ENCODE assay signal across 22 cellular contexts in genomic region chr18:8715599-8715998, GRCh38.
"Had no signal": no experiment of that assay in that cellular context is flagged by ENCODE, and none has a peak within 500 bp of the region (broad histone marks: within the 10 kb centered on the region; RNA-seq: fewer than 3 reads in every experiment).

No MANE protein-coding gene starts in this region.

- H3K9me3 ChIP-seq: gastrocnemius medialis, right atrium auricular region, tibial nerve had no signal

- H3K4me1 ChIP-seq: gastrocnemius medialis, right atrium auricular region, tibial nerve had no signal

- ATAC-seq: gastrocnemius medialis, left cardiac atrium, left ventricle myocardium superior had no signal

- H3K4me1 Mint-ChIP-seq: activated CD4-positive, alpha-beta T cell treated with anti-CD3 and anti-CD28 coated beads, Interleukin-2, amount 10 ng/mL, durations not matched to agents 7 days and 5 days had no signal

- H3K27ac ChIP-seq: gastrocnemius medialis, hepatocyte, right atrium auricular region, tibial nerve had no signal

- H3K4me3 ChIP-seq: gastrocnemius medialis, hepatocyte, right atrium auricular region, tibial nerve had no signal

- DNase-seq: activated CD4-positive, alpha-beta T cell treated with anti-CD3 and anti-CD28 coated beads, Interleukin-2, amount 10 ng/mL, durations not matched to agents 7 days and 5 days; activated CD4-positive, CD25-positive, alpha-beta regulatory T cell treated with anti-CD3 and anti-CD28 coated beads, Interleukin-2, amount 50 U/mL, for 72 hours; activated gamma-delta T cell; activated naive CD4-positive, alpha-beta T cell treated with anti-CD3 and anti-CD28 coated beads, Interleukin-2, amount 10 ng/mL, durations not matched to agents 7 days and 5 days; amygdala; caudate nucleus; dermis blood vessel endothelial cell; effector CD8-positive, alpha-beta T cell; gastrocnemius medialis; left cardiac atrium; left ventricle myocardium superior; naive B cell; nucleus accumbens; stimulated activated CD4-positive, alpha-beta T cell treated with anti-CD3 and anti-CD28 coated beads, Interleukin-15, amount 100 ng/mL, for 24 hours; stimulated activated CD4-positive, alpha-beta T cell treated with anti-CD3 and anti-CD28 coated beads, Interleukin-2, amount 100 ng/mL, for 24 hours; stimulated activated naive CD4-positive, alpha-beta T cell; T1000 had no signal

- H3K4me3 Mint-ChIP-seq: activated CD4-positive, alpha-beta T cell treated with anti-CD3 and anti-CD28 coated beads, Interleukin-2, amount 10 ng/mL, durations not matched to agents 7 days and 5 days; activated naive CD4-positive, alpha-beta T cell treated with anti-CD3 and anti-CD28 coated beads, Interleukin-2, amount 10 ng/mL, durations not matched to agents 7 days and 5 days; activated T-helper 1 cell treated with anti-CD3 and anti-CD28 coated beads, Interleukin-12 subunit alpha, Interleukin-12 subunit beta, Interleukin-2, Interleukin-4 antibody, amounts not matched to agents 30 ng/mL and 10 ng/mL and 1 ng/mL, durations not matched to agents 14 hours and 24 hours and 36 hours; naive B cell; T-helper 1 cell treated with Interleukin-12 subunit alpha and Interleukin-12 subunit beta and Interleukin-4 antibody, amounts not matched to agents 30 μg/mL and 1 μg/mL, for 36 hours had no signal

- H2AFZ ChIP-seq: hepatocyte had no signal

- H3K36me3 Mint-ChIP-seq: activated naive CD4-positive, alpha-beta T cell treated with anti-CD3 and anti-CD28 coated beads, Interleukin-2, amount 10 ng/mL, durations not matched to agents 7 days and 5 days had no signal

- H3K4me2 ChIP-seq: hepatocyte had no signal

- H3K27me3 ChIP-seq: gastrocnemius medialis, hepatocyte, right atrium auricular region, tibial nerve had no signal

- H3K27ac Mint-ChIP-seq: activated CD4-positive, alpha-beta T cell treated with anti-CD3 and anti-CD28 coated beads, Interleukin-2, amount 10 ng/mL, durations not matched to agents 7 days and 5 days; activated naive CD4-positive, alpha-beta T cell treated with anti-CD3 and anti-CD28 coated beads, Interleukin-2, amount 10 ng/mL, durations not matched to agents 7 days and 5 days; activated T-helper 1 cell treated with anti-CD3 and anti-CD28 coated beads, Interleukin-12 subunit alpha, Interleukin-12 subunit beta, Interleukin-2, Interleukin-4 antibody, amounts not matched to agents 30 ng/mL and 10 ng/mL and 1 ng/mL, durations not matched to agents 14 hours and 24 hours and 36 hours; T-helper 1 cell treated with Interleukin-12 subunit alpha and Interleukin-12 subunit beta and Interleukin-4 antibody, amounts not matched to agents 30 μg/mL and 1 μg/mL, for 36 hours had no signal

- H3K36me3 ChIP-seq: gastrocnemius medialis, right atrium auricular region, tibial nerve had no signal

- H3K9me3 Mint-ChIP-seq: activated CD4-positive, alpha-beta T cell treated with anti-CD3 and anti-CD28 coated beads, Interleukin-2, amount 10 ng/mL, durations not matched to agents 7 days and 5 days; activated T-helper 1 cell treated with anti-CD3 and anti-CD28 coated beads, Interleukin-12 subunit alpha, Interleukin-12 subunit beta, Interleukin-2, Interleukin-4 antibody, amounts not matched to agents 30 ng/mL and 10 ng/mL and 1 ng/mL, durations not matched to agents 14 hours and 24 hours and 36 hours; naive B cell; T-helper 1 cell treated with Interleukin-12 subunit alpha and Interleukin-12 subunit beta and Interleukin-4 antibody, amounts not matched to agents 30 μg/mL and 1 μg/mL, for 36 hours had no signal
